In genomic region chr3:44509985-44510360, GRCh38 we compare ENCODE assay signal across 8 cellular contexts. TPM values are rescaled to one million over a fixed set of nuclear protein-coding genes. Genes with fewer than 3 reads are reported as not detected.
DNase-seq lines count a peak whose midpoint lies in the region; ATAC-seq and TF ChIP-seq lines count a peak whose summit lies in the region.

No MANE protein-coding gene starts in this region.

- H3K27me3 ChIP-seq in lung (ENCODE audit: control insufficient read depth, insufficient read depth) = no peaks in the 10 kb centered on the region
- H3K27me3 ChIP-seq in upper lobe of right lung = no peaks in the 10 kb centered on the region

- H3K4me3 ChIP-seq in cardiac fibroblast (replicated peaks in 1 of 2; ENCODE audit: low read depth in 2 of 2, low read length in 2 of 2) (peak overlapping the region; percentile 71 to 72), lung (peak overlapping the region; percentile 92), upper lobe of right lung (peak overlapping the region; percentile 68)

- no peaks in the 10 kb centered on the region for H3K9me3 ChIP-seq in lung (ENCODE audit: control insufficient read depth in 2 of 2, insufficient read depth in 1 of 2, low read length in 1 of 2)
- H3K9me3 ChIP-seq in upper lobe of right lung = no peaks in the 10 kb centered on the region

- H3K27me3 Mint-ChIP-seq in activated T-cell treated with anti-CD3 and anti-CD28 coated beads, Interleukin-2, amount 50 U/mL, for 24 hours = no peaks in the 10 kb centered on the region

- ATAC-seq in HG02642 (IDR thresholded peaks at IDR 0.05; ENCODE audit: poor library complexity, unreplicated experiment) (peak; percentile 55), lung (ENCODE audit: insufficient read depth, low FRiP score) (no peak), upper lobe of right lung (no peak)

- peaks cover 6% of the 10 kb centered on the region for H3K9me3 Mint-ChIP-seq in activated T-cell treated with anti-CD3 and anti-CD28 coated beads, Interleukin-2, amount 50 U/mL, for 24 hours

- H3K27ac ChIP-seq in lung (ENCODE audit: low read depth in 1 of 2, low read length in 1 of 2) (peak overlapping the region; percentile 97 to 98), upper lobe of right lung (peak overlapping the region; percentile 82)

- H3K4me1 Mint-ChIP-seq in activated T-cell treated with anti-CD3 and anti-CD28 coated beads, Interleukin-2, amount 50 U/mL, for 24 hours (ENCODE audit: low read depth) = peaks cover 38% of the 10 kb centered on the region

- intact Hi-C loops in upper lobe of right lung (cut with DNase I) = no loop called here

- peak overlapping the region; percentile 94 for H3K27ac Mint-ChIP-seq in activated T-cell treated with anti-CD3 and anti-CD28 coated beads, Interleukin-2, amount 50 U/mL, for 24 hours

- H3K4me1 ChIP-seq in lung (ENCODE audit: control insufficient read depth in 2 of 2, insufficient read depth in 2 of 2, low read length in 2 of 2) (peaks cover 0 to 6% of the 10 kb centered on the region in 2 donors), upper lobe of right lung (peaks cover 18% of the 10 kb centered on the region)

- no peak for DNase-seq in activated T-cell treated with anti-CD3 and anti-CD28 coated beads, Interleukin-2, amount 50 U/mL, for 24 hours
- no peak for DNase-seq in activated T-cell treated with anti-CD3 and anti-CD28 coated beads for 4 hours
- DNase-seq in NCI-H69 (lab: John Stamatoyannopoulos, UW) = peak; percentile 27
- DNase-seq in cardiac fibroblast (ENCODE audit: low read depth in 2 of 2) = peak; percentile 8 to 40
- no peak for DNase-seq in lung (ENCODE audit: low spot score)
- no peak for DNase-seq in upper lobe of right lung
- no peak for DNase-seq in HuH-7.5 (ENCODE audit: low spot score)

- H3K36me3 Mint-ChIP-seq in activated T-cell treated with anti-CD3 and anti-CD28 coated beads, Interleukin-2, amount 50 U/mL, for 24 hours (ENCODE audit: low read depth) = peaks cover 37% of the 10 kb centered on the region

- TF ChIP-seq CTCF in cardiac fibroblast (IDR thresholded peaks at IDR 0.05; ENCODE audit: low read depth, low read length) = no peak
- no peak for TF ChIP-seq CTCF in lung (IDR thresholded peaks at IDR 0.05; ENCODE audit: control extremely low read depth, extremely low read depth)
- no peak for TF ChIP-seq CTCF in upper lobe of right lung (IDR thresholded peaks at IDR 0.05)

- peak overlapping the region; percentile 90 for H3K4me3 Mint-ChIP-seq in activated T-cell treated with anti-CD3 and anti-CD28 coated beads, Interleukin-2, amount 50 U/mL, for 24 hours

- no peaks in the 10 kb centered on the region for H3K36me3 ChIP-seq in lung (ENCODE audit: control insufficient read depth in 2 of 2, insufficient read depth in 2 of 2, low read length in 2 of 2)
- no peaks in the 10 kb centered on the region for H3K36me3 ChIP-seq in upper lobe of right lung

- 0 to 1% methylated on average over 6 of the region's 6 CpGs for WGBS in lung, 2 donors

RNA-seq across cellular contexts. Expression of gene ZNF445, which starts 32.5 kb away (rescaled TPM):
- 10 to 100 TPM; 16.3 to 23.2 TPM for total RNA-seq in lung
- polyA plus RNA-seq in lung = 1 to 10 TPM; 2.7 to 3.8 TPM
- 19.8 TPM for total RNA-seq in upper lobe of right lung

RNA-seq across cellular contexts. Expression of gene ZKSCAN7, which starts 45.0 kb away (rescaled TPM):
- total RNA-seq in lung (10 to 100 TPM in 1 of 2 donors, 1 to 10 TPM in 1; 3.7 to 12.2 TPM), upper lobe of right lung (3.6 TPM)
- 1 to 10 TPM; 1.7 to 2.4 TPM for polyA plus RNA-seq in lung

Comparison
In these comparisons a context has a peak if more than half of its experiments do, and no peak if none do; other contexts are left out.
1. DNase-seq: peak in NCI-H69 (single experiment) and cardiac fibroblast (2 of 2); none in activated T-cell treated with anti-CD3 and anti-CD28 coated beads, Interleukin-2, amount 50 U/mL, for 24 hours (single experiment), activated T-cell treated with anti-CD3 and anti-CD28 coated beads for 4 hours (single experiment), lung (single experiment), upper lobe of right lung (single experiment) and HuH-7.5 (single experiment).
2. Peak in every context shown above with its lines, with median percentiles within 50 percentile points of each other: H3K4me3 ChIP-seq.